ENCODE assay signal across 7 cellular contexts in genomic region chr12:6015271-6015670, GRCh38.
DNase-seq lines count a peak whose midpoint lies in the region; ATAC-seq, FAIRE-seq and TF ChIP-seq lines count a peak whose summit lies in the region.
"Not testable (repeated sequence)": the region's sequence is repeated elsewhere in the genome, so short reads cannot be mapped to it uniquely, and the experiment has no call there.

No MANE protein-coding gene starts in this region.

- not testable (repeated sequence) for H3K36me3 ChIP-seq in DND-41 (ENCODE audit: insufficient read depth, low read length); PC-9 (ENCODE audit: low read depth); K562 (ENCODE audit: control insufficient read depth, insufficient read depth, low read length)

- not testable (repeated sequence) for H3K27me3 ChIP-seq in DND-41 (ENCODE audit: insufficient read depth, low read length, poor library complexity)
- H3K27me3 ChIP-seq in PC-9 (ENCODE audit: insufficient read depth, low read depth) (peaks cover 29% of the 10 kb centered on the region), K562 (ENCODE audit: control insufficient read depth in 2 of 2, insufficient read depth in 2 of 2, low read length in 2 of 2) (peaks cover 0 to 15% of the 10 kb centered on the region in 2 experiments; a peak in 2 of 5 replicates)

- POLR2A ChIA-PET in PC-9 (lab: Charles Lee; ENCODE audit: unreplicated experiment); K562 (lab: Yijun Ruan, JAX): not testable (repeated sequence)

- ATAC-seq in DND-41 (ENCODE audit: insufficient read depth, low read depth) (peak; percentile 70; the same call in 2 of the 3 replicates), K562 (peak; percentile 88)

- TF ChIP-seq POLR2A in GM12891 (IDR thresholded peaks at IDR 0.05; ENCODE audit: low read depth, low read length); K562 (conservative IDR thresholded peaks at IDR 0.05): not testable (repeated sequence)

- not testable (repeated sequence) for H3K79me2 ChIP-seq in DND-41 (ENCODE audit: insufficient read depth, low read length); PC-9 (ENCODE audit: low read depth); K562 (ENCODE audit: control insufficient read depth, insufficient read depth, low read length)

- in situ Hi-C loops in K562 (cut with MboI) = not testable (repeated sequence)

- not testable (repeated sequence) for H3K27me3 Mint-ChIP-seq in endothelial cell (ENCODE audit: unreplicated experiment); neural crest cell (ENCODE audit: low read depth)

- intact Hi-C loops in PC-9 (cut with micrococcal nuclease; ENCODE audit: unreplicated experiment); K562 (cut with micrococcal nuclease): not testable (repeated sequence)

- not testable (repeated sequence) for H3K4me1 ChIP-seq in DND-41 (ENCODE audit: insufficient read depth, low read length); PC-9 (replicated peaks; ENCODE audit: insufficient read depth); K562 (replicated peaks in 1 of 2; ENCODE audit: control insufficient read depth in 2 of 2, insufficient read depth in 2 of 2, low read length in 2 of 2)

- not testable (repeated sequence) for TF ChIP-seq RAD21 in K562 (CRISPR knock-in tag; conservative IDR thresholded peaks at IDR 0.05 in 1 of 2, IDR thresholded peaks at IDR 0.05 in 1 of 2)

- not testable (repeated sequence) for H4K20me1 ChIP-seq in DND-41 (ENCODE audit: insufficient read depth, low read length); PC-9 (ENCODE audit: insufficient read depth); K562 (replicated peaks; ENCODE audit: control insufficient read depth, insufficient read depth, low read length)

- H3K9me2 ChIP-seq in PC-9 (ENCODE audit: insufficient read depth) = not testable (repeated sequence)

- peak overlapping the region; percentile 16 for H3K4me3 Mint-ChIP-seq in endothelial cell (ENCODE audit: unreplicated experiment)
- not testable (repeated sequence) for H3K4me3 Mint-ChIP-seq in neural crest cell

- DNase-seq in DND-41; GM12891 (ENCODE audit: insufficient read length, low spot score); PC-9; K562 (ENCODE audit: extremely low read depth in 1 of 4, low spot score in 3 of 4); endothelial cell (ENCODE audit: low spot score); neural crest cell (ENCODE audit: low read depth, low spot score): not testable (repeated sequence)
- DNase-seq in NCI-H146 (lab: John Stamatoyannopoulos, UW) = peak; percentile 13

- H3K9me3 ChIP-seq in DND-41 (ENCODE audit: insufficient read depth, low read length, severe bottlenecking); PC-9 (ENCODE audit: insufficient read depth, low read depth); K562 (replicated peaks; ENCODE audit: control insufficient read depth, insufficient read depth, low read depth, low read length): not testable (repeated sequence)

- H3F3A ChIP-seq in PC-9 (ENCODE audit: insufficient read depth, low read depth) = not testable (repeated sequence)

- peaks cover 24% of the 10 kb centered on the region for H3K36me3 Mint-ChIP-seq in endothelial cell (ENCODE audit: low read depth, unreplicated experiment)
- not testable (repeated sequence) for H3K36me3 Mint-ChIP-seq in neural crest cell (ENCODE audit: low read depth)

- not testable (repeated sequence) for H3K4me3 ChIP-seq in DND-41 (ENCODE audit: low read depth in 1 of 2, low read length in 2 of 2); PC-9; K562

- WGBS in K562 (ENCODE audit: insufficient coverage, low coverage, missing lambda C conversion rate) = 0% methylated on average over 2 of the region's 3 CpGs

- TF ChIP-seq CTCF in DND-41 (IDR thresholded peaks at IDR 0.05; ENCODE audit: borderline replicate concordance, extremely low read depth, low read length, poor library complexity, severe bottlenecking); K562 (IDR thresholded peaks at IDR 0.05 in 2 of 3, conservative IDR thresholded peaks at IDR 0.05 in 1 of 3; ENCODE audit: insufficient read depth in 2 of 3, low read depth in 1 of 3, low read length in 3 of 3); endothelial cell (IDR thresholded peaks at IDR 0.05; ENCODE audit: unreplicated experiment): not testable (repeated sequence)
- peak; percentile 41; the same call in 1 of the 2 replicates for TF ChIP-seq CTCF in PC-9 (conservative IDR thresholded peaks at IDR 0.05)
- TF ChIP-seq CTCF in neural crest cell (conservative IDR thresholded peaks at IDR 0.05) = peak; percentile 20

- CTCF ChIA-PET in PC-9 (lab: Charles Lee); K562 (lab: Yijun Ruan, JAX; ENCODE audit: low intra/inter-chr PET ratio): not testable (repeated sequence)

- FAIRE-seq in GM12891 (lab: Jason Lieb, UNC) (peak; percentile 84), K562 (lab: Jason Lieb, UNC) (peak; percentile 91)

- H3K4me1 Mint-ChIP-seq in endothelial cell (ENCODE audit: unreplicated experiment); neural crest cell: not testable (repeated sequence)

- TF ChIP-seq EP300 in K562 (IDR thresholded peaks at IDR 0.05; ENCODE audit: low read length) = not testable (repeated sequence)

- not testable (repeated sequence) for BruUV-seq in PC-9 (replicated peaks; lab: Mats Ljungman, UMichigan); K562 (replicated peaks; lab: Mats Ljungman, UMichigan)

- not testable (repeated sequence) for H3K4me2 ChIP-seq in DND-41 (ENCODE audit: insufficient read depth, low read length); PC-9; K562 (ENCODE audit: insufficient read depth, low read length)

- not testable (repeated sequence) for H2AFZ ChIP-seq in DND-41 (ENCODE audit: low read depth, low read length); PC-9; K562 (ENCODE audit: low read depth, low read length)

- H3K9me1 ChIP-seq in K562 (ENCODE audit: control insufficient read depth, insufficient read depth, low read length) = not testable (repeated sequence)

- H3K9me3 Mint-ChIP-seq in endothelial cell (ENCODE audit: unreplicated experiment); neural crest cell: not testable (repeated sequence)

- H3K27ac ChIP-seq in DND-41 (ENCODE audit: low read length); PC-9; K562 (ENCODE audit: extremely low read depth, low read depth, low read length): not testable (repeated sequence)

- not testable (repeated sequence) for H3K9ac ChIP-seq in DND-41 (ENCODE audit: low read depth, low read length); K562 (ENCODE audit: insufficient read depth in 1 of 2, low read depth in 2 of 2, low read length in 2 of 2)

- H3K27ac Mint-ChIP-seq in endothelial cell (ENCODE audit: unreplicated experiment); neural crest cell (ENCODE audit: unreplicated experiment): not testable (repeated sequence)
